ENCODE assay signal across 8 cellular contexts in genomic region chr9:129888085-129888808, GRCh38. TPM values are rescaled to one million over a fixed set of nuclear protein-coding genes. Genes with fewer than 3 reads are reported as not detected.
DNase-seq lines count a peak whose midpoint lies in the region; ATAC-seq and TF ChIP-seq lines count a peak whose summit lies in the region.

No MANE protein-coding gene starts in this region.

- H3K27ac ChIP-seq in OCI-LY3 (ENCODE audit: low read length) (peak overlapping the region; percentile 95), lower lobe of right lung (peak overlapping the region; percentile 87)

- H2AFZ ChIP-seq in OCI-LY3 (ENCODE audit: low read depth, low read length): no peak overlapping the region

- H4K20me1 ChIP-seq in OCI-LY3 (ENCODE audit: insufficient read depth, low read length): peaks cover 47% of the 10 kb centered on the region

- no peaks in the 10 kb centered on the region for H3K9me3 Mint-ChIP-seq in activated T-helper 1 cell treated with anti-CD3 and anti-CD28 coated beads, Interleukin-12 subunit alpha, Interleukin-12 subunit beta, Interleukin-2, Interleukin-4 antibody, amounts not matched to agents 30 ng/mL and 10 ng/mL and 1 ng/mL, durations not matched to agents 14 hours and 24 hours and 36 hours
- H3K9me3 Mint-ChIP-seq in stimulated activated effector memory CD8-positive, alpha-beta T cell treated with anti-CD3 and anti-CD28 coated beads, Interleukin-12 subunit alpha, Interleukin-12 subunit beta, amount 100 ng/mL, for 72 hours: no peaks in the 10 kb centered on the region

- peak overlapping the region; percentile 48 for H3K9ac ChIP-seq in OCI-LY3 (ENCODE audit: low read length)

- ATAC-seq in GM18502 (IDR thresholded peaks at IDR 0.05; ENCODE audit: poor library complexity, unreplicated experiment) (peak; percentile 50), HG02798 (IDR thresholded peaks at IDR 0.05; ENCODE audit: poor library complexity, unreplicated experiment) (peak; percentile 64), lower lobe of right lung (peak; percentile 1 to 45)
- ATAC-seq in stimulated activated effector memory CD8-positive, alpha-beta T cell treated with anti-CD3 and anti-CD28 coated beads, Interleukin-12 subunit alpha, Interleukin-12 subunit beta, amount 100 ng/mL, for 72 hours: peak; percentile 73

- H3K27me3 Mint-ChIP-seq in activated T-helper 1 cell treated with anti-CD3 and anti-CD28 coated beads, Interleukin-12 subunit alpha, Interleukin-12 subunit beta, Interleukin-2, Interleukin-4 antibody, amounts not matched to agents 30 ng/mL and 10 ng/mL and 1 ng/mL, durations not matched to agents 14 hours and 24 hours and 36 hours (ENCODE audit: insufficient read depth): peaks cover 2% of the 10 kb centered on the region

- H3K27me3 ChIP-seq in OCI-LY3 (ENCODE audit: low read depth, low read length) (no peaks in the 10 kb centered on the region), lower lobe of right lung (ENCODE audit: low read depth) (no peaks in the 10 kb centered on the region)

- peaks cover 93% of the 10 kb centered on the region for H3K4me1 Mint-ChIP-seq in activated T-helper 1 cell treated with anti-CD3 and anti-CD28 coated beads, Interleukin-12 subunit alpha, Interleukin-12 subunit beta, Interleukin-2, Interleukin-4 antibody, amounts not matched to agents 30 ng/mL and 10 ng/mL and 1 ng/mL, durations not matched to agents 14 hours and 24 hours and 36 hours (ENCODE audit: low read depth)
- H3K4me1 Mint-ChIP-seq in stimulated activated effector memory CD8-positive, alpha-beta T cell treated with anti-CD3 and anti-CD28 coated beads, Interleukin-12 subunit alpha, Interleukin-12 subunit beta, amount 100 ng/mL, for 72 hours: peaks cover 96% of the 10 kb centered on the region

- DNase-seq in activated T-helper 1 cell treated with anti-CD3 and anti-CD28 coated beads, Interleukin-12 subunit alpha, Interleukin-12 subunit beta, Interleukin-2, Interleukin-4 antibody, amounts not matched to agents 30 ng/mL and 10 ng/mL and 1 ng/mL, durations not matched to agents 14 hours and 24 hours and 36 hours (ENCODE audit: low spot score): peak; percentile 93
- DNase-seq in lower lobe of right lung (peak; percentile 82), SHP77 treated with DMSO at 0.1 percent for 48 hours (lab: John Stamatoyannopoulos, UW) (no peak), NCI-H1436 (lab: John Stamatoyannopoulos, UW) (no peak)
- DNase-seq in stimulated activated effector memory CD8-positive, alpha-beta T cell treated with anti-CD3 and anti-CD28 coated beads, Interleukin-12 subunit alpha, Interleukin-12 subunit beta, amount 100 ng/mL, for 72 hours (ENCODE audit: low spot score in 2 of 2): peak; percentile 83 to 97

- H3K4me2 ChIP-seq in OCI-LY3 (ENCODE audit: low read length): peak overlapping the region; percentile 76

- H3K9me3 ChIP-seq in OCI-LY3 (ENCODE audit: insufficient read depth, low read length) (no peaks in the 10 kb centered on the region), lower lobe of right lung (no peaks in the 10 kb centered on the region)

- peaks cover 38% of the 10 kb centered on the region for H3K79me2 ChIP-seq in OCI-LY3 (ENCODE audit: low read length)

- peak overlapping the region; percentile 56 for H3K4me3 ChIP-seq in OCI-LY3 (ENCODE audit: low read length)
- H3K4me3 ChIP-seq in lower lobe of right lung: peak overlapping the region; percentile 42

- intact Hi-C loops in activated T-helper 1 cell treated with anti-CD3 and anti-CD28 coated beads, Interleukin-12 subunit alpha, Interleukin-12 subunit beta, Interleukin-2, Interleukin-4 antibody, amounts not matched to agents 30 ng/mL and 10 ng/mL and 1 ng/mL, durations not matched to agents 14 hours and 24 hours and 36 hours (cut with micrococcal nuclease): loop anchor here (1.0 to 5.0 kb wide), 4 partner anchors 44 to 1384 kb away; no protein-coding TSS in a partner anchor
- intact Hi-C loops in lower lobe of right lung (cut with DNase I): no loop called here

- peaks cover 43% of the 10 kb centered on the region for H3K36me3 ChIP-seq in OCI-LY3 (replicated peaks; ENCODE audit: low read depth, low read length)
- H3K36me3 ChIP-seq in lower lobe of right lung: no peaks in the 10 kb centered on the region

- H3K4me1 ChIP-seq in OCI-LY3 (ENCODE audit: low read length) (peaks cover 94% of the 10 kb centered on the region), lower lobe of right lung (peaks cover 80% of the 10 kb centered on the region)

- peak overlapping the region; percentile 92 for H3K4me3 Mint-ChIP-seq in activated T-helper 1 cell treated with anti-CD3 and anti-CD28 coated beads, Interleukin-12 subunit alpha, Interleukin-12 subunit beta, Interleukin-2, Interleukin-4 antibody, amounts not matched to agents 30 ng/mL and 10 ng/mL and 1 ng/mL, durations not matched to agents 14 hours and 24 hours and 36 hours
- peak overlapping the region; percentile 93 for H3K4me3 Mint-ChIP-seq in stimulated activated effector memory CD8-positive, alpha-beta T cell treated with anti-CD3 and anti-CD28 coated beads, Interleukin-12 subunit alpha, Interleukin-12 subunit beta, amount 100 ng/mL, for 72 hours

- peaks cover 30% of the 10 kb centered on the region for H3K36me3 Mint-ChIP-seq in activated T-helper 1 cell treated with anti-CD3 and anti-CD28 coated beads, Interleukin-12 subunit alpha, Interleukin-12 subunit beta, Interleukin-2, Interleukin-4 antibody, amounts not matched to agents 30 ng/mL and 10 ng/mL and 1 ng/mL, durations not matched to agents 14 hours and 24 hours and 36 hours (ENCODE audit: low read depth)
- H3K36me3 Mint-ChIP-seq in stimulated activated effector memory CD8-positive, alpha-beta T cell treated with anti-CD3 and anti-CD28 coated beads, Interleukin-12 subunit alpha, Interleukin-12 subunit beta, amount 100 ng/mL, for 72 hours: no peaks in the 10 kb centered on the region

- TF ChIP-seq CTCF in OCI-LY3 (IDR thresholded peaks at IDR 0.05; ENCODE audit: low read depth, low read length) (no peak), lower lobe of right lung (IDR thresholded peaks at IDR 0.05) (no peak)

- H3K27ac Mint-ChIP-seq in activated T-helper 1 cell treated with anti-CD3 and anti-CD28 coated beads, Interleukin-12 subunit alpha, Interleukin-12 subunit beta, Interleukin-2, Interleukin-4 antibody, amounts not matched to agents 30 ng/mL and 10 ng/mL and 1 ng/mL, durations not matched to agents 14 hours and 24 hours and 36 hours: peak overlapping the region; percentile 100
- peak overlapping the region; percentile 99 for H3K27ac Mint-ChIP-seq in stimulated activated effector memory CD8-positive, alpha-beta T cell treated with anti-CD3 and anti-CD28 coated beads, Interleukin-12 subunit alpha, Interleukin-12 subunit beta, amount 100 ng/mL, for 72 hours

RNA-seq across cellular contexts. Expression of gene USP20, which starts 53.0 kb away (rescaled TPM):
- 47.9 and 50.2 TPM in 2 replicates for total RNA-seq in activated T-helper 1 cell treated with anti-CD3 and anti-CD28 coated beads, Interleukin-12 subunit alpha, Interleukin-12 subunit beta, Interleukin-2, Interleukin-4 antibody, amounts not matched to agents 30 ng/mL and 10 ng/mL and 1 ng/mL, durations not matched to agents 14 hours and 24 hours and 36 hours
- total RNA-seq in lower lobe of right lung: 27.0 TPM

RNA-seq across cellular contexts. Expression of gene C9orf78, which starts 53.2 kb away (rescaled TPM):
- 64.0 and 67.4 TPM in 2 replicates for total RNA-seq in activated T-helper 1 cell treated with anti-CD3 and anti-CD28 coated beads, Interleukin-12 subunit alpha, Interleukin-12 subunit beta, Interleukin-2, Interleukin-4 antibody, amounts not matched to agents 30 ng/mL and 10 ng/mL and 1 ng/mL, durations not matched to agents 14 hours and 24 hours and 36 hours
- 42.0 TPM for total RNA-seq in lower lobe of right lung

Comparison
In these comparisons a context has a peak if more than half of its experiments do, and no peak if none do; other contexts are left out.
1. ATAC-seq: peak in every context shown above with its lines; median percentile 73 in stimulated activated effector memory CD8-positive, alpha-beta T cell treated with anti-CD3 and anti-CD28 coated beads, Interleukin-12 subunit alpha, Interleukin-12 subunit beta, amount 100 ng/mL, for 72 hours; 64 in HG02798; 50 in GM18502; 23 in lower lobe of right lung.
2. DNase-seq: peak in activated T-helper 1 cell treated with anti-CD3 and anti-CD28 coated beads, Interleukin-12 subunit alpha, Interleukin-12 subunit beta, Interleukin-2, Interleukin-4 antibody, amounts not matched to agents 30 ng/mL and 10 ng/mL and 1 ng/mL, durations not matched to agents 14 hours and 24 hours and 36 hours (single experiment), lower lobe of right lung (single experiment) and stimulated activated effector memory CD8-positive, alpha-beta T cell treated with anti-CD3 and anti-CD28 coated beads, Interleukin-12 subunit alpha, Interleukin-12 subunit beta, amount 100 ng/mL, for 72 hours (2 of 2); none in SHP77 treated with DMSO at 0.1 percent for 48 hours (single experiment) and NCI-H1436 (single experiment).